In the genomic region with DNA sequence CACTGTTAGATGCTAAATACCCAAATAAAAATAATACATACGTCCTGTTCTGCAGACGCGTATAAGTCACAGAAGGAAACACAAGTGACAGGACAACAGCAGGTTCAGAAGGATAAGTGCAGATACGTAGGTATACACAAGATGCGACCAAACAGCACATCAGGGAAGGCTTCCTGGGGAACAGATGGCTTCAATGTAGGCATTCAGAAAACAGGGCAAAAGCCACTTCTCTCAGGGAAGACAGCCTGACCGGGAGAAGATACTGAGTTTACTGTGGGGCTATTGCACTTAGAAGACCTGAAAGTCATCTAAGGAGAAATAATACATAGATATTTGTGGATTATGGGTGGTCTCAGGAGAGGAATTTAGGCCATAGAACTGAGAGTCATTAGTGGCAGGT, we compare ENCODE assay signal across 16 cellular contexts. TPM values are rescaled to one million over a fixed set of nuclear protein-coding genes. Genes with fewer than 3 reads are reported as not detected.
A peak's percentile ranks its signal among the peaks of the same experiment; 100 is the strongest.
DNase-seq lines count a peak whose midpoint lies in the region; ATAC-seq, FAIRE-seq and TF ChIP-seq lines count a peak whose summit lies in the region.
"Had no signal": no experiment of that assay in that cellular context is flagged by ENCODE, and none has a peak within 500 bp of the region (broad histone marks: within the 10 kb centered on the region; RNA-seq: fewer than 3 reads in every experiment).

No MANE protein-coding gene starts in this region.

- H3K27me3 ChIP-seq in heart right ventricle (no peaks in the 10 kb centered on the region), right atrium auricular region (no peaks in the 10 kb centered on the region), SU-DHL-6 (ENCODE audit: low read length) (no peaks in the 10 kb centered on the region)
- H3K27me3 ChIP-seq: tibial nerve had no signal

- H3K4me1 ChIP-seq in heart right ventricle: peaks cover 0 to 47% (median 4%) of the 10 kb centered on the region in 9 donors
- no peaks in the 10 kb centered on the region for H3K4me1 ChIP-seq in right atrium auricular region
- H3K4me1 ChIP-seq in kidney (ENCODE audit: control insufficient read depth in 1 of 2, insufficient read depth in 1 of 2, low read depth in 1 of 2, low read length in 2 of 2): peaks cover 0 to 4% of the 10 kb centered on the region in 2 donors
- H3K4me1 ChIP-seq: tibial nerve had no signal

- no peak for TF ChIP-seq CTCF in heart right ventricle (IDR thresholded peaks at IDR 0.05)
- no peak for TF ChIP-seq CTCF in right atrium auricular region (IDR thresholded peaks at IDR 0.05)
- TF ChIP-seq CTCF in SU-DHL-6 (IDR thresholded peaks at IDR 0.05; ENCODE audit: insufficient read depth, low read length, poor library complexity, severe bottlenecking): no peak
- no peak for TF ChIP-seq CTCF in kidney (IDR thresholded peaks at IDR 0.05; ENCODE audit: borderline replicate concordance, extremely low read depth, insufficient read depth)
- no peak for TF ChIP-seq CTCF in GM13977 (IDR thresholded peaks at IDR 0.05; ENCODE audit: extremely low read depth, insufficient read depth, missing control alignments)

- H3K4me3 ChIP-seq in heart right ventricle (peak overlapping the region in 7 of 10 donors; percentile 1 to 62 (median 55)), right atrium auricular region (no peak overlapping the region), SU-DHL-6 (ENCODE audit: insufficient read depth, low read length, poor library complexity, severe bottlenecking) (peak overlapping the region; percentile 78), kidney (ENCODE audit: low read length in 2 of 2) (peak overlapping the region; percentile 53 to 60)
- H3K4me3 ChIP-seq: SK-N-MC, smooth muscle cell had no signal

- H3K79me2 ChIP-seq in SU-DHL-6 (ENCODE audit: insufficient read depth, low read length): peaks cover 56% of the 10 kb centered on the region

- H3K27ac ChIP-seq in heart right ventricle (peak overlapping the region in 1 of 10 donors; percentile 96), right atrium auricular region (no peak overlapping the region), SU-DHL-6 (ENCODE audit: low read depth, low read length) (peak overlapping the region; percentile 78), kidney (ENCODE audit: low read depth in 2 of 2, low read length in 2 of 2) (no peak overlapping the region), substantia nigra (ENCODE audit: low read depth, low read length, poor library complexity, severe bottlenecking) (no peak overlapping the region)
- H3K27ac ChIP-seq: SK-N-MC, WERI-Rb-1 had no signal

- H3F3A ChIP-seq in SU-DHL-6 (ENCODE audit: insufficient read depth): peaks cover 35% of the 10 kb centered on the region; the same call in 1 of the 2 replicates

- H3K9ac ChIP-seq in SU-DHL-6 (ENCODE audit: low read length) (peak overlapping the region; percentile 70), kidney (ENCODE audit: low read length in 2 of 2) (no peak overlapping the region)

- H2AFZ ChIP-seq in SU-DHL-6 (ENCODE audit: low read depth, low read length, severe bottlenecking): no peak overlapping the region

- H3K9me3 ChIP-seq in heart right ventricle (peaks cover 0 to 4% (median 0%) of the 10 kb centered on the region in 11 donors), right atrium auricular region (no peaks in the 10 kb centered on the region), SU-DHL-6 (ENCODE audit: insufficient read depth, low read length) (no peaks in the 10 kb centered on the region), kidney (ENCODE audit: control insufficient read depth in 1 of 2, low read length in 2 of 2) (no peaks in the 10 kb centered on the region)
- H3K9me3 ChIP-seq: tibial nerve had no signal

- H3K36me3 ChIP-seq in heart right ventricle (peaks cover 0 to 38% (median 11%) of the 10 kb centered on the region in 9 donors), right atrium auricular region (peaks cover 11% of the 10 kb centered on the region), SU-DHL-6 (ENCODE audit: low read length) (peaks cover 38% of the 10 kb centered on the region), kidney (ENCODE audit: control insufficient read depth in 1 of 2, insufficient read depth in 2 of 2, low read length in 2 of 2) (peaks cover 0 to 2% of the 10 kb centered on the region in 2 donors)
- H3K36me3 ChIP-seq: WERI-Rb-1 had no signal

- no peak for ATAC-seq in heart right ventricle
- ATAC-seq: HepG2 had no signal

- DNase-seq in heart right ventricle (no peak), right atrium auricular region (ENCODE audit: low spot score) (no peak), kidney (no peak), NCI-H2196 treated with DMSO at 0.1 percent for 48 hours (lab: John Stamatoyannopoulos, UW; ENCODE audit: unreplicated experiment) (no peak), GM13977 (ENCODE audit: low spot score) (no peak), substantia nigra (lab: John Stamatoyannopoulos, UW) (no peak)
- no peak for DNase-seq in stimulated activated CD4-positive, alpha-beta T cell treated with anti-CD3 and anti-CD28 coated beads, Interleukin-4, amount 100 ng/mL, for 24 hours
- DNase-seq: DND-41, MV-4-11, OCI-M1, WERI-Rb-1 had no signal

- no peaks in the 10 kb centered on the region for H3K9me2 ChIP-seq in SU-DHL-6 (replicated peaks; ENCODE audit: insufficient read depth, low read length)

- 69 to 74% methylated on average over 6 of the region's 6 CpGs for WGBS in heart right ventricle, 2 donors

- H3K4me2 ChIP-seq in SU-DHL-6 (ENCODE audit: low read depth, low read length, poor library complexity, severe bottlenecking): peak overlapping the region; percentile 92
- H3K4me2 ChIP-seq: smooth muscle cell had no signal

- intact Hi-C loops in heart right ventricle (cut with DNase I) (no loop called here), kidney (cut with DNase I) (no loop called here)

- no peak for FAIRE-seq in kidney (lab: Jason Lieb, UNC)
- FAIRE-seq: HepG2 had no signal

- in situ Hi-C loops in GM13977 (cut with MboI; ENCODE audit: low pct_unique_long_range_greater_than_20kb, low sequenced_read_pairs, unreplicated experiment): no loop called here

- H4K20me1 ChIP-seq in SU-DHL-6 (ENCODE audit: low read depth, low read length): no peaks in the 10 kb centered on the region

RNA-seq across cellular contexts. Expression of a gene that starts 1.9 kb away (rescaled TPM):
- total RNA-seq in heart right ventricle (100 to 1,000 TPM in 1 of 10 donors, 10 to 100 TPM in 9; 17.8 to 328 (median 53.6) TPM), right atrium auricular region (10 to 100 TPM; 13.1 to 60.5 TPM), kidney (200 TPM)
- polyA plus RNA-seq in heart right ventricle (10 to 100 TPM; 18.2 to 24.3 TPM), kidney (ENCODE audit: insufficient read depth, low read depth, low replicate concordance) (154 TPM)
- total RNA-seq: HepG2 had no signal
- polyA plus RNA-seq: HepG2 had no signal

RNA-seq across cellular contexts. Expression of a gene that starts 4.2 kb away (rescaled TPM):
- total RNA-seq in heart right ventricle (100 to 1,000 TPM in 1 of 10 donors, 10 to 100 TPM in 9; 19.2 to 264 (median 34.8) TPM), right atrium auricular region (10 to 100 TPM; 22.0 to 76.7 TPM), kidney (181 TPM)
- polyA plus RNA-seq in heart right ventricle (10 to 100 TPM; 18.7 to 48.2 TPM), kidney (ENCODE audit: insufficient read depth, low read depth, low replicate concordance) (141 TPM)
- total RNA-seq: HepG2 had no signal
- polyA plus RNA-seq: HepG2 had no signal

Comparison
In these comparisons a context has a peak if more than half of its experiments do, and no peak if none do; other contexts are left out.
1. H3K4me3 ChIP-seq: peak in heart right ventricle (7 of 10), SU-DHL-6 (single experiment) and kidney (2 of 2); none in right atrium auricular region (0 of 2).